In genomic region chr2:207683879-207684627, GRCh38 we compare ENCODE assay signal across 11 cellular contexts. TPM values are rescaled to one million over a fixed set of nuclear protein-coding genes. Genes with fewer than 3 reads are reported as not detected.
DNase-seq lines count a peak whose midpoint lies in the region; ATAC-seq and TF ChIP-seq lines count a peak whose summit lies in the region.
"Had no signal": no experiment of that assay in that cellular context is flagged by ENCODE, and none has a peak within 500 bp of the region (broad histone marks: within the 10 kb centered on the region; RNA-seq: fewer than 3 reads in every experiment).

No MANE protein-coding gene starts in this region.

- no peak for TF ChIP-seq POLR2A in sigmoid colon (IDR thresholded peaks at IDR 0.05)

- H3K27me3 ChIP-seq in mucosa of rectum (ENCODE audit: control insufficient read depth in 2 of 2, insufficient read depth in 2 of 2, low read length in 2 of 2) = no peaks in the 10 kb centered on the region
- peaks cover 2 to 24% (median 5%) of the 10 kb centered on the region in 3 donors for H3K27me3 ChIP-seq in sigmoid colon

- 12 to 52% methylated on average over 3 of the region's 3 CpGs for WGBS in sigmoid colon, 2 donors

- no peak for TF ChIP-seq EP300 in sigmoid colon (IDR thresholded peaks at IDR 0.05)

- H3K9me3 ChIP-seq in mucosa of rectum (ENCODE audit: control insufficient read depth in 2 of 2, low read length in 2 of 2) (no peaks in the 10 kb centered on the region), sigmoid colon (no peaks in the 10 kb centered on the region)

- H3K9ac ChIP-seq in mucosa of rectum (ENCODE audit: low read depth in 1 of 2, low read length in 2 of 2) = no peak overlapping the region

- intact Hi-C loops in sigmoid colon (cut with DNase I) = no loop called here

- no peaks in the 10 kb centered on the region for H3K36me3 ChIP-seq in mucosa of rectum (ENCODE audit: control insufficient read depth in 2 of 2, insufficient read depth in 2 of 2, low read length in 2 of 2)
- no peaks in the 10 kb centered on the region for H3K36me3 ChIP-seq in sigmoid colon

- H3K4me1 ChIP-seq in mucosa of rectum (ENCODE audit: control insufficient read depth in 2 of 2, insufficient read depth in 2 of 2, low read length in 2 of 2) (peaks cover 6 to 7% of the 10 kb centered on the region in 2 donors), sigmoid colon (no peaks in the 10 kb centered on the region)

- H3K9me3 Mint-ChIP-seq in chondrocyte (ENCODE audit: low read depth) = no peaks in the 10 kb centered on the region

- peak overlapping the region; percentile 88 for H3K27ac Mint-ChIP-seq in chondrocyte (ENCODE audit: unreplicated experiment)

- H3K4me3 ChIP-seq in mucosa of rectum (ENCODE audit: low read length in 2 of 2) (no peak overlapping the region), sigmoid colon (no peak overlapping the region)
- H3K4me3 ChIP-seq: coronary artery had no signal

- H3K27me3 Mint-ChIP-seq in chondrocyte (ENCODE audit: low read depth) = no peaks in the 10 kb centered on the region

- H3K4me1 Mint-ChIP-seq in chondrocyte (ENCODE audit: low read depth) = peaks cover 17% of the 10 kb centered on the region

- DNase-seq in ELR (ENCODE audit: low read depth) (peak; percentile 88), M059J (ENCODE audit: low read depth) (peak; percentile 92), chondrocyte (ENCODE audit: low spot score) (no peak), sigmoid colon (no peak)
- DNase-seq in activated CD8-positive, alpha-beta memory T cell treated with anti-CD3 and anti-CD28 coated beads for 24 hours = no peak
- DNase-seq: NCI-H2107 had no signal

- no peak for ATAC-seq in HG03045 (IDR thresholded peaks at IDR 0.05; ENCODE audit: unreplicated experiment)
- ATAC-seq in HG03139 (IDR thresholded peaks at IDR 0.05; ENCODE audit: unreplicated experiment) = no peak
- ATAC-seq: sciatic nerve had no signal

- H3K36me3 Mint-ChIP-seq in chondrocyte (ENCODE audit: low read depth) = no peaks in the 10 kb centered on the region

- peak overlapping the region; percentile 48 to 56 for H3K27ac ChIP-seq in mucosa of rectum (ENCODE audit: low read depth in 2 of 2, low read length in 2 of 2)
- H3K27ac ChIP-seq in sigmoid colon = no peak overlapping the region
- H3K27ac ChIP-seq: coronary artery had no signal

- no peak overlapping the region for H3K4me3 Mint-ChIP-seq in chondrocyte (ENCODE audit: unreplicated experiment)

- no peak for TF ChIP-seq CTCF in chondrocyte (IDR thresholded peaks at IDR 0.05)
- no peak for TF ChIP-seq CTCF in sigmoid colon (IDR thresholded peaks at IDR 0.05)

RNA-seq across cellular contexts. Expression of gene CCNYL1, which starts 27.4 kb away (rescaled TPM):
- total RNA-seq in M059J (2014; rRNA removed; shearing (Covaris generic)) = 7.9 and 14.5 TPM in 2 replicates
- total RNA-seq in chondrocyte (17.4 to 25.3 TPM (median 24.7 TPM) in 3 replicates), sigmoid colon (10 to 100 TPM in 2 of 4 donors, 1 to 10 TPM in 2; 9.2 to 17.8 (median 11.5) TPM)
- polyA plus RNA-seq in sigmoid colon = 10 to 100 TPM; 21.6 to 49.5 (median 23.7) TPM

RNA-seq across cellular contexts. Expression of gene METTL21A, which starts 58.9 kb away (rescaled TPM):
- 29.1 and 32.6 TPM in 2 replicates for total RNA-seq in M059J (2014; rRNA removed; shearing (Covaris generic))
- total RNA-seq in chondrocyte = 11.8 to 16.1 TPM (median 12.7 TPM) in 3 replicates
- 10 to 100 TPM; 12.9 to 23.5 (median 20.5) TPM for total RNA-seq in sigmoid colon
- 10 to 100 TPM; 18.0 to 43.0 (median 22.8) TPM for polyA plus RNA-seq in sigmoid colon

Comparison
In these comparisons a context has a peak if more than half of its experiments do, and no peak if none do; other contexts are left out.
1. DNase-seq: peak in ELR (single experiment) and M059J (single experiment); none in chondrocyte (single experiment), activated CD8-positive, alpha-beta memory T cell treated with anti-CD3 and anti-CD28 coated beads for 24 hours (single experiment) and sigmoid colon (single experiment).
2. H3K27ac ChIP-seq: peak in mucosa of rectum (2 of 2); none in sigmoid colon (0 of 4).